Comparison of ENCODE assay signal across 16 cellular contexts in genomic region chr5:123514615-123515355, GRCh38. TPM values are rescaled to one million over a fixed set of nuclear protein-coding genes. Genes with fewer than 3 reads are reported as not detected.
DNase-seq lines count a peak whose midpoint lies in the region; ATAC-seq and TF ChIP-seq lines count a peak whose summit lies in the region.
"Had no signal": no experiment of that assay in that cellular context is flagged by ENCODE, and none has a peak within 500 bp of the region (broad histone marks: within the 10 kb centered on the region; RNA-seq: fewer than 3 reads in every experiment).

No MANE protein-coding gene starts in this region.

- H3K14ac ChIP-seq in IMR-90 (replicated peaks; ENCODE audit: low read depth, low read length) = no peak overlapping the region

- H4K20me1 ChIP-seq in IMR-90 (ENCODE audit: insufficient read depth, low read length) = peaks cover 32% of the 10 kb centered on the region
- no peaks in the 10 kb centered on the region for H4K20me1 ChIP-seq in mammary epithelial cell (ENCODE audit: insufficient read depth, low read length)

- H2BK15ac ChIP-seq in IMR-90 (ENCODE audit: low read depth, low read length) = no peak overlapping the region

- in situ Hi-C loops in IMR-90 (cut with MboI; ENCODE audit: low sequenced_read_pairs) = no loop called here
- in situ Hi-C loops in mammary epithelial cell (cut with MboI; ENCODE audit: low sequenced_read_pairs in 2 of 2) = loop anchor here in 1 of 2 donors (10.0 kb wide), 1 partner anchor 90 kb away; the partner anchor contains the start of gene CEP120

- no peak overlapping the region for H4K8ac ChIP-seq in IMR-90 (ENCODE audit: low read depth in 2 of 2, low read length in 2 of 2)

- no peak overlapping the region for H2AFZ ChIP-seq in IMR-90 (replicated peaks; ENCODE audit: low read length, poor library complexity)
- no peak overlapping the region for H2AFZ ChIP-seq in mammary epithelial cell (ENCODE audit: low read depth, low read length)

- no peaks in the 10 kb centered on the region for H3K27me3 Mint-ChIP-seq in T-helper 1 cell treated with Interleukin-12 subunit alpha and Interleukin-12 subunit beta and Interleukin-4 antibody, amounts not matched to agents 30 μg/mL and 1 μg/mL, for 36 hours (ENCODE audit: low read depth)
- peaks cover 3% of the 10 kb centered on the region for H3K27me3 Mint-ChIP-seq in nephron progenitor cell (ENCODE audit: low read depth, poor library complexity)

- H3K27ac ChIP-seq in IMR-90 (ENCODE audit: insufficient read depth, low read length) (no peak overlapping the region), mammary epithelial cell (ENCODE audit: insufficient read depth, low read depth, low read length) (peak overlapping the region; percentile 5)
- H3K27ac ChIP-seq: colonic mucosa, upper lobe of right lung had no signal

- POLR2A ChIA-PET in IMR-90 (lab: Charles Lee; ENCODE audit: unreplicated experiment) = no interaction called here

- H3K36me3 ChIP-seq in IMR-90 (ENCODE audit: control insufficient read depth, insufficient read depth, low read length) = no peaks in the 10 kb centered on the region
- H3K36me3 ChIP-seq in mammary epithelial cell (ENCODE audit: insufficient read depth, low read length) = no peaks in the 10 kb centered on the region
- H3K36me3 ChIP-seq: colonic mucosa, upper lobe of right lung had no signal

- peak overlapping the region; percentile 11 for H2AK9ac ChIP-seq in IMR-90 (replicated peaks; ENCODE audit: low read depth, low read length, poor library complexity)

- H3K9me3 Mint-ChIP-seq in T-helper 1 cell treated with Interleukin-12 subunit alpha and Interleukin-12 subunit beta and Interleukin-4 antibody, amounts not matched to agents 30 μg/mL and 1 μg/mL, for 36 hours = no peaks in the 10 kb centered on the region
- H3K9me3 Mint-ChIP-seq in nephron progenitor cell = no peaks in the 10 kb centered on the region
- H3K9me3 Mint-ChIP-seq: activated naive CD4-positive, alpha-beta T cell treated with anti-CD3 and anti-CD28 coated beads, Interleukin-2, amount 10 ng/mL, durations not matched to agents 7 days and 5 days had no signal

- peaks cover 5 to 46% of the 10 kb centered on the region in 2 experiments; a peak in 3 of 4 replicates for H3K79me1 ChIP-seq in IMR-90 (ENCODE audit: low read depth in 1 of 2, low read length in 2 of 2)

- H3K9me1 ChIP-seq in IMR-90 (ENCODE audit: insufficient read depth, low read length) = peaks cover 5% of the 10 kb centered on the region

- H3K18ac ChIP-seq in IMR-90 (ENCODE audit: low read depth, low read length) = no peak overlapping the region

- H4K5ac ChIP-seq in IMR-90 (ENCODE audit: low read depth, low read length) = no peak overlapping the region

- H3K4me1 ChIP-seq in IMR-90 (ENCODE audit: control insufficient read depth, insufficient read depth, low read length) (peaks cover 6% of the 10 kb centered on the region), mammary epithelial cell (ENCODE audit: insufficient read depth, low read length) (peaks cover 17% of the 10 kb centered on the region)
- H3K4me1 ChIP-seq: colonic mucosa had no signal

- no peak overlapping the region for H2BK20ac ChIP-seq in IMR-90 (ENCODE audit: low read depth, low read length)

- H3K4ac ChIP-seq in IMR-90 (ENCODE audit: low read depth, low read length) = peak overlapping the region; percentile 3; the same call in 1 of the 2 replicates

- no peak for TF ChIP-seq CTCF in IMR-90 (conservative IDR thresholded peaks at IDR 0.05; ENCODE audit: low read depth, low read length)
- no peak for TF ChIP-seq CTCF in mammary epithelial cell (conservative IDR thresholded peaks at IDR 0.05 in 1 of 2, IDR thresholded peaks at IDR 0.05 in 1 of 2; ENCODE audit: extremely low read depth in 1 of 2, insufficient read depth in 1 of 2, low read depth in 1 of 2, low read length in 2 of 2)
- no peak for TF ChIP-seq CTCF in nephron progenitor cell (IDR thresholded peaks at IDR 0.05)

- ATAC-seq in IMR-90 (ENCODE audit: low read depth) (no peak), HG02884 (IDR thresholded peaks at IDR 0.05; ENCODE audit: unreplicated experiment) (no peak)
- ATAC-seq: upper lobe of right lung had no signal

- H3K23ac ChIP-seq in IMR-90 (ENCODE audit: low read depth, low read length) = peak overlapping the region; percentile 66; the same call in 1 of the 2 replicates

- TF ChIP-seq POLR2A in IMR-90 (IDR thresholded peaks at IDR 0.05; ENCODE audit: low read depth, low read length) = no peak

- peak overlapping the region; percentile 15 for H3K27ac Mint-ChIP-seq in T-helper 1 cell treated with Interleukin-12 subunit alpha and Interleukin-12 subunit beta and Interleukin-4 antibody, amounts not matched to agents 30 μg/mL and 1 μg/mL, for 36 hours
- H3K27ac Mint-ChIP-seq in nephron progenitor cell = no peak overlapping the region

- peak overlapping the region; percentile 38 for H2BK5ac ChIP-seq in IMR-90 (ENCODE audit: low read depth, low read length, poor library complexity, severe bottlenecking)

- WGBS in IMR-90 (ENCODE audit: extremely low coverage in 2 of 2, insufficient read length in 1 of 2), 2 experiments = 100% methylated on average over 1 of the region's 5 CpGs; no CpG with 5 or more reads in 1 of the 2 experiments
- WGBS in mammary epithelial cell (ENCODE audit: low coverage, missing lambda C conversion rate) = 94% methylated on average over 5 of the region's 5 CpGs

- no peak for TF ChIP-seq RAD21 in IMR-90 (IDR thresholded peaks at IDR 0.05; ENCODE audit: low read length)

- no peaks in the 10 kb centered on the region for H3K27me3 ChIP-seq in IMR-90 (ENCODE audit: control insufficient read depth, insufficient read depth, low read length)
- H3K27me3 ChIP-seq in mammary epithelial cell (ENCODE audit: insufficient read depth, low read length) = no peaks in the 10 kb centered on the region
- H3K27me3 ChIP-seq: colonic mucosa, upper lobe of right lung had no signal

- peaks cover 15% of the 10 kb centered on the region for H3K36me3 Mint-ChIP-seq in T-helper 1 cell treated with Interleukin-12 subunit alpha and Interleukin-12 subunit beta and Interleukin-4 antibody, amounts not matched to agents 30 μg/mL and 1 μg/mL, for 36 hours (ENCODE audit: low read depth)
- H3K36me3 Mint-ChIP-seq in nephron progenitor cell (ENCODE audit: low read depth) = no peaks in the 10 kb centered on the region

- H2BK120ac ChIP-seq in IMR-90 (ENCODE audit: low read depth, low read length) = no peak overlapping the region

- H3K79me2 ChIP-seq in mammary epithelial cell (ENCODE audit: insufficient read depth, low read length) = peaks cover 74% of the 10 kb centered on the region

- no peak overlapping the region for H3K4me3 ChIP-seq in IMR-90 (ENCODE audit: insufficient read depth, low read depth, low read length)
- H3K4me3 ChIP-seq in mammary epithelial cell (replicated peaks in 1 of 3; ENCODE audit: insufficient read depth in 1 of 3, low read depth in 2 of 3, low read length in 3 of 3) = no peak overlapping the region
- H3K4me3 ChIP-seq: colonic mucosa, upper lobe of right lung had no signal

- peaks cover 53% of the 10 kb centered on the region for H3K4me1 Mint-ChIP-seq in T-helper 1 cell treated with Interleukin-12 subunit alpha and Interleukin-12 subunit beta and Interleukin-4 antibody, amounts not matched to agents 30 μg/mL and 1 μg/mL, for 36 hours (ENCODE audit: low read depth)
- peaks cover 59% of the 10 kb centered on the region for H3K4me1 Mint-ChIP-seq in nephron progenitor cell

- dilution Hi-C loops in IMR-90 (cut with HindIII; ENCODE audit: low sequenced_read_pairs, unreplicated experiment) (no loop called here), mammary epithelial cell (cut with HindIII; ENCODE audit: low sequenced_read_pairs) (no loop called here)

- H3K4me3 Mint-ChIP-seq in T-helper 1 cell treated with Interleukin-12 subunit alpha and Interleukin-12 subunit beta and Interleukin-4 antibody, amounts not matched to agents 30 μg/mL and 1 μg/mL, for 36 hours = peak overlapping the region; percentile 32
- peak overlapping the region; percentile 61 for H3K4me3 Mint-ChIP-seq in nephron progenitor cell
- H3K4me3 Mint-ChIP-seq: activated naive CD4-positive, alpha-beta T cell treated with anti-CD3 and anti-CD28 coated beads, Interleukin-2, amount 10 ng/mL, durations not matched to agents 7 days and 5 days had no signal

- no peaks in the 10 kb centered on the region for H3K9me3 ChIP-seq in IMR-90 (ENCODE audit: control insufficient read depth, insufficient read depth, low read length)
- H3K9me3 ChIP-seq in mammary epithelial cell (replicated peaks; ENCODE audit: insufficient read depth, low read length) = no peaks in the 10 kb centered on the region
- H3K9me3 ChIP-seq: colonic mucosa, upper lobe of right lung had no signal

- H3K56ac ChIP-seq in IMR-90 (ENCODE audit: extremely low read depth, insufficient read depth, low read length) = no peak overlapping the region

- H4K91ac ChIP-seq in IMR-90 (ENCODE audit: insufficient read depth, low read depth, low read length) = no peak overlapping the region

- H3K9ac ChIP-seq in IMR-90 (ENCODE audit: low read depth, low read length) = no peak overlapping the region
- H3K9ac ChIP-seq in mammary epithelial cell (ENCODE audit: insufficient read depth, low read length) = no peak overlapping the region

- BruUV-seq in IMR-90 (replicated peaks; lab: Mats Ljungman, UMichigan) (no TSS peak), mammary epithelial cell (replicated peaks; lab: Mats Ljungman, UMichigan) (no TSS peak)

- intact Hi-C loops in IMR-90 (cut with micrococcal nuclease) (no loop called here), mammary epithelial cell (cut with micrococcal nuclease) (loop anchor here (5.0 kb wide), 1 partner anchor 98 kb away; no protein-coding TSS in a partner anchor)

- CTCF ChIA-PET in IMR-90 (lab: Yijun Ruan, JAX) (interaction anchor here (0.7 to 1.1 kb wide), 2 partner anchors 96 to 1394 kb away, joined by 3 read pairs; no protein-coding TSS in a partner anchor), mammary epithelial cell (lab: Charles Lee; ENCODE audit: low non-redundant PET) (no interaction called here)

- DNase-seq in T-helper 1 cell (no peak), IMR-90 (no peak), mammary epithelial cell (no peak), nephron progenitor cell (no peak), H4 (ENCODE audit: low spot score) (no peak), LoVo (ENCODE audit: low spot score) (no peak)
- DNase-seq: activated CD4-positive, CD25-positive, alpha-beta regulatory T cell; activated naive CD4-positive, alpha-beta T cell treated with anti-CD3 and anti-CD28 coated beads, Interleukin-2, amount 10 ng/mL, durations not matched to agents 7 days and 5 days; colonic mucosa; DMS79; NCI-H1048; NCI-H446 treated with DMSO at 0.1 percent for 48 hours; Right ventricle myocardium superior; upper lobe of right lung had no signal

- no peak overlapping the region for H2AK5ac ChIP-seq in IMR-90 (ENCODE audit: low read depth, low read length)

- peak overlapping the region; percentile 36; the same call in 1 of the 2 replicates for H3K4me2 ChIP-seq in IMR-90 (ENCODE audit: low read depth, low read length)
- peak overlapping the region; percentile 81 for H3K4me2 ChIP-seq in mammary epithelial cell (ENCODE audit: insufficient read depth, low read depth, low read length)

RNA-seq across cellular contexts. Expression of gene CSNK1G3, which starts 2.8 kb away (rescaled TPM):
- total RNA-seq in IMR-90 (2012; rRNA removed) (26.2 and 45.3 TPM in 2 replicates), mammary epithelial cell (10 to 100 TPM; 50.6 to 59.2 TPM)
- polyA plus RNA-seq in IMR-90 (2012; rRNA removed) (14.0 and 16.4 TPM in 2 replicates), mammary epithelial cell (17.1 TPM)
- polyA plus RNA-seq in IMR-90 (2012; cell fraction: cytosol; rRNA removed) = 8.6 and 10.5 TPM in 2 replicates
- polyA plus RNA-seq in IMR-90 (2012; cell fraction: nucleus; rRNA removed; ENCODE audit: low replicate concordance) = 6.6 and 11.1 TPM in 2 replicates
- 15.1 TPM for polyA minus RNA-seq in mammary epithelial cell
- total RNA-seq in H4 (2014; rRNA removed; shearing (Covaris generic)) = 34.8 and 45.6 TPM in 2 replicates
